ENCODE assay signal across 23 cellular contexts in the genomic region with DNA sequence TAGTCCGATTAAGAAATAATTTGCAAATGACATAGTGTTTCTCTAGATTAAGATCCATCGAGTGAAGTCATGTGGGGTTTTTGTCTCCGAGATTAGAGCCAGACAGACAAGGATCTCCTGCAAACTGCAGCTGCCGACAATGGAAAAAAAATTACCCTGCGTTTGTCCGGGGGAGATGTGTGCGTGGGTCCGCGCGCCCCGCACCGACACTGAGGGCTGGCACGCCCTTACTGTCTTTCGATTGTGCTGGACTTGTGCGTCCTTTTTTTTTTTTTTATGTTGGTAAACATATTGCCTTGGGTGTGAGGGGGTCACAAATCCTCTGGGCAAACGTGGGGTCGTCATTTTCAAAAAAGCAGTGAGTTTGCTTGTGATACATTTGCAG. TPM values are rescaled to one million over a fixed set of nuclear protein-coding genes. Genes with fewer than 3 reads are reported as not detected.
DNase-seq lines count a peak whose midpoint lies in the region; ATAC-seq and TF ChIP-seq lines count a peak whose summit lies in the region.
"Had no signal": no experiment of that assay in that cellular context is flagged by ENCODE, and none has a peak within 500 bp of the region (broad histone marks: within the 10 kb centered on the region; RNA-seq: fewer than 3 reads in every experiment).

No MANE protein-coding gene starts in this region.

- WGBS in ovary, 3 donors: 1 to 3% (median 2%) methylated on average over 17 of the region's 17 CpGs

- H3K36me3 ChIP-seq in osteoblast (ENCODE audit: insufficient read depth, low read length): no peaks in the 10 kb centered on the region
- no peaks in the 10 kb centered on the region for H3K36me3 ChIP-seq in ovary
- H3K36me3 ChIP-seq: adrenal gland, HAP-1, left ventricle myocardium inferior, pancreas, Peyer's patch, SJSA1, upper lobe of right lung had no signal

- peaks cover 4 to 10% of the 10 kb centered on the region in 2 donors for H3K36me3 Mint-ChIP-seq in activated T-cell treated with anti-CD3 and anti-CD28 coated beads, Interleukin-2, amount 50 U/mL, for 72 hours (ENCODE audit: insufficient read depth in 2 of 2)
- H3K36me3 Mint-ChIP-seq in brain: peaks cover 4% of the 10 kb centered on the region
- H3K36me3 Mint-ChIP-seq: CD14-positive monocyte had no signal

- DNase-seq in activated T-cell treated with anti-CD3 and anti-CD28 coated beads, Interleukin-2, amount 50 U/mL, for 72 hours: no peak
- no peak for DNase-seq in activated T-cell treated with anti-CD3 and anti-CD28 coated beads, Interleukin-2, amount 50 U/mL, for 1 hour
- DNase-seq in NCI-H69 (lab: John Stamatoyannopoulos, UW) (peak; percentile 31), osteoblast (ENCODE audit: insufficient read length, low spot score, missing footprints) (peak; percentile 72), ovary (no peak), AG08395 (ENCODE audit: low spot score) (no peak)
- DNase-seq: activated effector memory CD4-positive, alpha-beta T cell treated with anti-CD3 and anti-CD28 coated beads, Interleukin-2, amount 50 U/mL, for 16 hours; Calu3; DND-41; left ventricle myocardium inferior; NCI-H2171 treated with DMSO at 0.1 percent for 48 hours; right cardiac atrium; stimulated activated CD4-positive, alpha-beta T cell treated with anti-CD3 and anti-CD28 coated beads, Interleukin-2, amount 100 ng/mL, for 48 hours; upper lobe of right lung had no signal

- no peaks in the 10 kb centered on the region for H3K9me3 Mint-ChIP-seq in activated T-cell treated with anti-CD3 and anti-CD28 coated beads, Interleukin-2, amount 50 U/mL, for 72 hours
- peaks cover 3 to 9% (median 5%) of the 10 kb centered on the region in 5 experiments for H3K9me3 Mint-ChIP-seq in brain

- no peaks in the 10 kb centered on the region for H4K20me1 ChIP-seq in osteoblast (ENCODE audit: insufficient read depth, low read length)

- TF ChIP-seq EP300 in ovary (IDR thresholded peaks at IDR 0.05): no peak

- intact Hi-C loops in ovary (cut with DNase I): no loop called here

- no peak for TF ChIP-seq CTCF in brain (conservative IDR thresholded peaks at IDR 0.05)
- TF ChIP-seq CTCF in osteoblast (IDR thresholded peaks at IDR 0.05; ENCODE audit: extremely low read depth, low read depth, low read length): no peak
- no peak for TF ChIP-seq CTCF in ovary (IDR thresholded peaks at IDR 0.05)

- no peak for TF ChIP-seq POLR2A in ovary (IDR thresholded peaks at IDR 0.05)

- H2AFZ ChIP-seq in osteoblast (ENCODE audit: low read length): no peak overlapping the region

- H3K27me3 ChIP-seq in osteoblast (ENCODE audit: insufficient read depth, low read length) (peaks cover 66% of the 10 kb centered on the region), ovary (no peaks in the 10 kb centered on the region)

- H3K4me1 Mint-ChIP-seq in activated T-cell treated with anti-CD3 and anti-CD28 coated beads, Interleukin-2, amount 50 U/mL, for 72 hours (ENCODE audit: low read depth): no peaks in the 10 kb centered on the region
- peaks cover 40% of the 10 kb centered on the region for H3K4me1 Mint-ChIP-seq in brain
- H3K4me1 Mint-ChIP-seq: CD14-positive monocyte had no signal

- H3K4me3 ChIP-seq in osteoblast (ENCODE audit: insufficient read depth, low read length): no peak overlapping the region
- no peak overlapping the region for H3K4me3 ChIP-seq in ovary
- H3K4me3 ChIP-seq: adrenal gland, HAP-1, left ventricle myocardium inferior, pancreas, Peyer's patch, SJSA1, upper lobe of right lung had no signal

- H3K27ac ChIP-seq in osteoblast (ENCODE audit: low read depth, low read length) (no peak overlapping the region), ovary (no peak overlapping the region)
- H3K27ac ChIP-seq: adrenal gland, epithelial cell of prostate, left ventricle myocardium inferior, pancreas, Peyer's patch, SJSA1, upper lobe of right lung had no signal

- H3K27me3 Mint-ChIP-seq in activated T-cell treated with anti-CD3 and anti-CD28 coated beads, Interleukin-2, amount 50 U/mL, for 72 hours (ENCODE audit: low read depth): peaks cover 66% of the 10 kb centered on the region
- H3K27me3 Mint-ChIP-seq in brain: peaks cover 66% of the 10 kb centered on the region

- H3K4me3 Mint-ChIP-seq in activated T-cell treated with anti-CD3 and anti-CD28 coated beads, Interleukin-2, amount 50 U/mL, for 72 hours: no peak overlapping the region
- H3K4me3 Mint-ChIP-seq in brain: peak overlapping the region; percentile 75 to 93 (median 81)

- no peaks in the 10 kb centered on the region for H3K79me2 ChIP-seq in osteoblast (ENCODE audit: insufficient read depth, low read length)

- no peaks in the 10 kb centered on the region for H3K4me1 ChIP-seq in osteoblast (ENCODE audit: insufficient read depth, low read length)
- H3K4me1 ChIP-seq in ovary (ENCODE audit: insufficient read depth): peaks cover 2% of the 10 kb centered on the region
- H3K4me1 ChIP-seq: adrenal gland, HAP-1, pancreas, SJSA1 had no signal

- no peaks in the 10 kb centered on the region for H3K9me3 ChIP-seq in osteoblast (ENCODE audit: low read depth, low read length)
- H3K9me3 ChIP-seq in ovary: no peaks in the 10 kb centered on the region
- H3K9me3 ChIP-seq: adrenal gland, HAP-1, left ventricle myocardium inferior, pancreas, Peyer's patch, upper lobe of right lung had no signal

- no peak overlapping the region for H3K4me2 ChIP-seq in osteoblast (ENCODE audit: insufficient read depth, low read length)

- no peak for ATAC-seq in activated T-cell treated with anti-CD3 and anti-CD28 coated beads, Interleukin-2, amount 50 U/mL, for 72 hours (replicated peaks in 1 of 2)
- ATAC-seq: pancreas, right cardiac atrium, upper lobe of right lung had no signal

- peak overlapping the region; percentile 83 for H3K27ac Mint-ChIP-seq in activated T-cell treated with anti-CD3 and anti-CD28 coated beads, Interleukin-2, amount 50 U/mL, for 72 hours
- peak overlapping the region in 2 of 5 experiments; percentile 34 to 95 for H3K27ac Mint-ChIP-seq in brain
- H3K27ac Mint-ChIP-seq: CD14-positive monocyte had no signal

RNA-seq across cellular contexts. Expression of gene SOX1, which starts 11.9 kb away (rescaled TPM):
- under 1 TPM in 1 of 2 donors, not detected in 1; 0.07 TPM for total RNA-seq in activated T-cell treated with anti-CD3 and anti-CD28 coated beads, Interleukin-2, amount 50 U/mL, for 72 hours
- polyA plus RNA-seq in brain (ENCODE audit: insufficient read depth, low read depth, low replicate concordance) (98.5 TPM), ovary (not detected)
- total RNA-seq in osteoblast (not detected in 2 replicates), ovary (not detected)
- total RNA-seq: adrenal gland, Calu3, glomerular endothelial cell, left ventricle myocardium inferior, pancreas, Peyer's patch, right cardiac atrium, SJSA1, upper lobe of right lung had no signal
- polyA plus RNA-seq: adrenal gland, CD14-positive monocyte, pancreas, right cardiac atrium had no signal

Comparison
In these comparisons a context has a peak if more than half of its experiments do, and no peak if none do; other contexts are left out.
1. DNase-seq: peak in NCI-H69 (single experiment) and osteoblast (single experiment); none in activated T-cell treated with anti-CD3 and anti-CD28 coated beads, Interleukin-2, amount 50 U/mL, for 72 hours (0 of 2), activated T-cell treated with anti-CD3 and anti-CD28 coated beads, Interleukin-2, amount 50 U/mL, for 1 hour (single experiment), ovary (0 of 5) and AG08395 (single experiment).
2. H3K4me3 Mint-ChIP-seq: peak in brain (5 of 5); none in activated T-cell treated with anti-CD3 and anti-CD28 coated beads, Interleukin-2, amount 50 U/mL, for 72 hours (0 of 2).